13 cellular contexts compared by ENCODE assay signal in the genomic region with DNA sequence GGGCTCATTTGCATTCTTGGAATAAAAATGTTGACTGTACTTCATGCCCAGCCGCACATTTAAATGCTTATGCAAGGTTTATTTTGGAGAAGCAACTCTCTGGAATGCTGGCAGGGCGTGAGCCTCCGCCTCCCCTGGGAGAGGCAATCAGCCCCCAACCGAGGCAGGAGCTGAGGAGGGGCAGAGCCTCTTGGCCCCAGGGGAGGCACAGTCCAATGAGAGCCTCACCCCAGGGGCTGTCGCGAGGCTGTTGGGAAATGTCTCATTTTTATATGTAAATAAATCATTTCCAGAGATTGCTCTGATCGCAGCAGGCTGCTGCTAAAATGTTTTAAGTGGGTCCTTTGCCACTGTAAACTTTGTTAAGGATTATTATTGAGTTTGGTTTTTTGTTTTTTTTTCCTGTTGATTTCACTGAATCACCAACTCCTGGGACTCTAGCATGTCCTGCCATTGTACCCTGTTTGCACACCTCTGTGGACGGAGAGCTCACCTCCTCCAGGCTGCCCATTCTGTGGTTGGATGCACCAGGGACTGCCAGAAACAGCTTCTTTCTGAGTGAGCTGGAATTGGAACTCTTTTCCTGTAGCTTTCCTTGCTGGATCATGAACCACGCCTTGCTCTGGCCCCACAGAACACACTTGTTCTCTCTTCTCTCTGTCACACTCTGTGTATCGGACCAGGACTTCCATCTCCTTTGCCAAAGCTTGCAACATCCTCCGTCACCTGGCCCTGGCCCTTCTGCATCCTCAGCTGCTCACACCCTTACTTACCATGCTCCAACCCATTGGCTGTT. TPM values are rescaled to one million over a fixed set of nuclear protein-coding genes. Genes with fewer than 3 reads are reported as not detected.
DNase-seq lines count a peak whose midpoint lies in the region; ATAC-seq and TF ChIP-seq lines count a peak whose summit lies in the region.
"Had no signal": no experiment of that assay in that cellular context is flagged by ENCODE, and none has a peak within 500 bp of the region (broad histone marks: within the 10 kb centered on the region; RNA-seq: fewer than 3 reads in every experiment).

No MANE protein-coding gene starts in this region.

- intact Hi-C loops in activated CD4-positive, alpha-beta memory T cell treated with anti-CD3 and anti-CD28 coated beads for 36 hours (cut with micrococcal nuclease): no loop called here

- peak overlapping the region; percentile 26 for H3K4me3 Mint-ChIP-seq in chondrocyte (ENCODE audit: unreplicated experiment)
- H3K4me3 Mint-ChIP-seq in activated CD4-positive, alpha-beta memory T cell treated with anti-CD3 and anti-CD28 coated beads for 36 hours: no peak overlapping the region
- H3K4me3 Mint-ChIP-seq: stimulated activated memory B cell treated with anti-CD40 and anti-IgM and Interleukin-4, amounts not matched to agents 10 μg/mL and 1 μg/mL and 100 μg/mL, for 72 hours had no signal

- DNase-seq in AG09319 (ENCODE audit: extremely low read depth, low read depth) (peak; percentile 48), HEK293T (ENCODE audit: extremely low spot score) (peak; percentile 49), chondrocyte (ENCODE audit: low spot score) (no peak), omental fat pad (ENCODE audit: low spot score) (no peak), HT-29 (ENCODE audit: low spot score) (no peak), COLO668 (lab: John Stamatoyannopoulos, UW; ENCODE audit: unreplicated experiment) (no peak)
- DNase-seq in effector CD8-positive, alpha-beta T cell (lab: John Stamatoyannopoulos, UW): no peak
- no peak for DNase-seq in activated CD4-positive, alpha-beta memory T cell treated with anti-CD3 and anti-CD28 coated beads for 36 hours
- DNase-seq: anterior cingulate cortex, Calu3, foreskin melanocyte had no signal

- H3K27me3 Mint-ChIP-seq in chondrocyte (ENCODE audit: low read depth): peaks cover 26% of the 10 kb centered on the region
- H3K27me3 Mint-ChIP-seq in activated CD4-positive, alpha-beta memory T cell treated with anti-CD3 and anti-CD28 coated beads for 36 hours: peaks cover 8% of the 10 kb centered on the region

- peaks cover 15% of the 10 kb centered on the region for H3K4me1 Mint-ChIP-seq in chondrocyte (ENCODE audit: low read depth)
- peaks cover 5% of the 10 kb centered on the region for H3K4me1 Mint-ChIP-seq in activated CD4-positive, alpha-beta memory T cell treated with anti-CD3 and anti-CD28 coated beads for 36 hours (ENCODE audit: low read depth)

- no peak for TF ChIP-seq CTCF in AG09319 (IDR thresholded peaks at IDR 0.05; ENCODE audit: low read depth, low read length)
- no peak for TF ChIP-seq CTCF in chondrocyte (IDR thresholded peaks at IDR 0.05)
- no peak for TF ChIP-seq CTCF in omental fat pad (IDR thresholded peaks at IDR 0.05)

- CTCF ChIA-PET in HEK293T (lab: Yijun Ruan, JAX): interaction anchor here (1.0 to 1.2 kb wide), 2 partner anchors 10 to 226 kb away, joined by 4 to 5 read pairs; no protein-coding TSS in a partner anchor
- CTCF ChIA-PET in activated CD4-positive, alpha-beta memory T cell treated with anti-CD3 and anti-CD28 coated beads for 36 hours (lab: Charles Lee): no interaction called here

- peaks cover 4% of the 10 kb centered on the region for H3K36me3 Mint-ChIP-seq in chondrocyte (ENCODE audit: low read depth)
- H3K36me3 Mint-ChIP-seq in activated CD4-positive, alpha-beta memory T cell treated with anti-CD3 and anti-CD28 coated beads for 36 hours: no peaks in the 10 kb centered on the region
- H3K36me3 Mint-ChIP-seq: stimulated activated memory B cell treated with anti-CD40 and anti-IgM and Interleukin-4, amounts not matched to agents 10 μg/mL and 1 μg/mL and 100 μg/mL, for 72 hours had no signal

- peaks cover 7% of the 10 kb centered on the region for H3K9me3 Mint-ChIP-seq in chondrocyte (ENCODE audit: low read depth)
- H3K9me3 Mint-ChIP-seq in activated CD4-positive, alpha-beta memory T cell treated with anti-CD3 and anti-CD28 coated beads for 36 hours: peaks cover 13% of the 10 kb centered on the region

- peak overlapping the region; percentile 77 for H3K27ac Mint-ChIP-seq in chondrocyte (ENCODE audit: unreplicated experiment)
- no peak overlapping the region for H3K27ac Mint-ChIP-seq in activated CD4-positive, alpha-beta memory T cell treated with anti-CD3 and anti-CD28 coated beads for 36 hours
- H3K27ac Mint-ChIP-seq: stimulated activated memory B cell treated with anti-CD40 and anti-IgM and Interleukin-4, amounts not matched to agents 10 μg/mL and 1 μg/mL and 100 μg/mL, for 72 hours had no signal

- ATAC-seq in omental fat pad (ENCODE audit: low FRiP score): peak; percentile 79
- ATAC-seq: stimulated activated memory B cell treated with anti-CD40 and anti-IgM and Interleukin-4, amounts not matched to agents 10 μg/mL and 1 μg/mL and 100 μg/mL, for 72 hours had no signal

- POLR2A ChIA-PET in HEK293T (lab: Yijun Ruan, JAX): no interaction called here
- POLR2A ChIA-PET in activated CD4-positive, alpha-beta memory T cell treated with anti-CD3 and anti-CD28 coated beads for 36 hours (lab: Charles Lee): no interaction called here

TF ChIP-seq in HEK293T, 16 proteins besides CTCF, POLR2A, EP300 and RAD21:
- TF ChIP-seq SP1 (IDR thresholded peaks at IDR 0.05): no peak
- no peak for TF ChIP-seq NFRKB (IDR thresholded peaks at IDR 0.05)
- TF ChIP-seq ZNF384 (IDR thresholded peaks at IDR 0.05): no peak
- no peak for TF ChIP-seq ELF4 (IDR thresholded peaks at IDR 0.05)
- TF ChIP-seq BHLHE40 (IDR thresholded peaks at IDR 0.05; ENCODE audit: borderline replicate concordance): no peak
- TF ChIP-seq LEF1 (IDR thresholded peaks at IDR 0.05; ENCODE audit: borderline replicate concordance): no peak
- 0 out of 2 replicates have a peak, but pooled peaks have one; percentile 24 for TF ChIP-seq CTBP1 (IDR thresholded peaks at IDR 0.05; ENCODE audit: borderline replicate concordance)
- no peak for TF ChIP-seq TARDBP (IDR thresholded peaks at IDR 0.05)
- TF ChIP-seq FOXK2 (IDR thresholded peaks at IDR 0.05): no peak
- TF ChIP-seq, protein P1, sequence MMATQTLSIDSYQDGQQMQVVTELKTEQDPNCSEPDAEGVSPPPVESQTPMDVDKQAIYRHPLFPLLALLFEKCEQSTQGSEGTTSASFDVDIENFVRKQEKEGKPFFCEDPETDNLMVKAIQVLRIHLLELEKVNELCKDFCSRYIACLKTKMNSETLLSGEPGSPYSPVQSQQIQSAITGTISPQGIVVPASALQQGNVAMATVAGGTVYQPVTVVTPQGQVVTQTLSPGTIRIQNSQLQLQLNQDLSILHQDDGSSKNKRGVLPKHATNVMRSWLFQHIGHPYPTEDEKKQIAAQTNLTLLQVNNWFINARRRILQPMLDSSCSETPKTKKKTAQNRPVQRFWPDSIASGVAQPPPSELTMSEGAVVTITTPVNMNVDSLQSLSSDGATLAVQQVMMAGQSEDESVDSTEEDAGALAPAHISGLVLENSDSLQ (IDR thresholded peaks at IDR 0.05): peak; percentile 83
- TF ChIP-seq FOXA1 (IDR thresholded peaks at IDR 0.05): no peak
- no peak for TF ChIP-seq FOXM1 (IDR thresholded peaks at IDR 0.05; ENCODE audit: borderline replicate concordance)
- TF ChIP-seq HDGF (IDR thresholded peaks at IDR 0.05; ENCODE audit: borderline replicate concordance): no peak
- no peak for TF ChIP-seq SUZ12 (IDR thresholded peaks at IDR 0.05)
- no peak for TF ChIP-seq ARNT (IDR thresholded peaks at IDR 0.05)
- no peak for TF ChIP-seq L3MBTL2 (conservative IDR thresholded peaks at IDR 0.05)

RNA-seq across cellular contexts. Expression of a gene that starts 46.9 kb away (rescaled TPM):
- not detected in 3 replicates for total RNA-seq in chondrocyte
- total RNA-seq in omental fat pad: not detected
- total RNA-seq in activated CD4-positive, alpha-beta memory T cell treated with anti-CD3 and anti-CD28 coated beads for 36 hours: not detected
- not detected in 2 replicates for total RNA-seq in HT-29 (2014; rRNA removed; shearing (Covaris generic))
- total RNA-seq: Calu3; T-helper 2 cell treated with Interferon-gamma antibody and Interleukin-4, amounts not matched to agents 100 ng/mL and 5 ng/mL, for 36 hours had no signal

Comparison
In these comparisons a context has a peak if more than half of its experiments do, and no peak if none do; other contexts are left out.
1. DNase-seq: peak in AG09319 (single experiment) and HEK293T (single experiment); none in chondrocyte (single experiment), omental fat pad (single experiment), effector CD8-positive, alpha-beta T cell (single experiment), activated CD4-positive, alpha-beta memory T cell treated with anti-CD3 and anti-CD28 coated beads for 36 hours (single experiment), HT-29 (single experiment) and COLO668 (single experiment).